ENCODE assay signal across 10 cellular contexts in the genomic region with DNA sequence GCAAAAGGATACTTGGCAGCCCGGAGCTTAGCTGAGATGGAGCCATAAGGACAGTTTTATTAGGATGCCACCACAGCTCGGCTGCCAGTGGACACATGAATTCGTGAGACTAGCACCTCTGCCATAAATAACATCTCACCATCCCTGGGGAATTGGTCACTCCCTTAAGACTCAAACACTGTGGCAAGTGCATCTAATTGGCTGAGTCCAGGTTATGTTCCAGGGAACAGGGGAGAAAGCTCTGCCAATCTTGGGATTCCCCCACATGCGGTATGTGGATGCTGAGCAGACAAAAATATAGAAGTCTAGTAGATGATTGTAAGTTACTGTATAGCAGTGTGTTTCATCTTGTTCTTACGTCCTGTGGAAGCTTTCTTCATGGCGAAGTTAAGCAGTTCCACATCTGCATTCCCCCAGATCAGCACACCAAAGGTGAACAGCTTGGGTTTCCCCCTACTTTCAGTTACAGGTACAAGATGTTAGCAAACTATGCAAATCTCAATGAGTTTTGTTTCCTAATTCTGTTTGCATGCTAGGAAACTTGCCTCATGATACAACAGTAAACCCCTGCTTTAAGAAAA.
DNase-seq lines count a peak whose midpoint lies in the region; ATAC-seq, FAIRE-seq and TF ChIP-seq lines count a peak whose summit lies in the region.
"Had no signal": no experiment of that assay in that cellular context is flagged by ENCODE, and none has a peak within 500 bp of the region (broad histone marks: within the 10 kb centered on the region; RNA-seq: fewer than 3 reads in every experiment).

No MANE protein-coding gene starts in this region.

- H3K27ac ChIP-seq in ascending aorta = peak overlapping the region; percentile 88 to 89

- no peaks in the 10 kb centered on the region for H3K27me3 ChIP-seq in ascending aorta

- DNase-seq in GM12891 (ENCODE audit: insufficient read length, low spot score) (no peak), ascending aorta (ENCODE audit: low spot score in 2 of 2) (no peak), nucleus accumbens (lab: John Stamatoyannopoulos, UW) (no peak), RKO (ENCODE audit: low spot score) (no peak), glomerular visceral epithelial cell (ENCODE audit: extremely low spot score) (no peak)
- no peak for DNase-seq in stimulated activated naive CD4-positive, alpha-beta T cell (lab: John Stamatoyannopoulos, UW)
- DNase-seq: head of caudate nucleus, NCI-H1417 treated with DMSO at 0.1 percent for 48 hours had no signal

- no peaks in the 10 kb centered on the region for H3K36me3 ChIP-seq in ascending aorta

- TF ChIP-seq CTCF in ascending aorta (IDR thresholded peaks at IDR 0.05) = no peak

- no peak overlapping the region for H3K4me3 ChIP-seq in ascending aorta

- H3K4me1 ChIP-seq in ascending aorta = peaks cover 22 to 58% of the 10 kb centered on the region in 2 donors

- ATAC-seq in GM19328 (IDR thresholded peaks at IDR 0.05; ENCODE audit: unreplicated experiment) (peak; percentile 79), HG03039 (IDR thresholded peaks at IDR 0.05; ENCODE audit: unreplicated experiment) (peak; percentile 67)

- no peaks in the 10 kb centered on the region for H3K9me3 ChIP-seq in ascending aorta

- peak; percentile 98 for FAIRE-seq in GM12891 (lab: Jason Lieb, UNC)

- TF ChIP-seq POLR2A in GM12891 (IDR thresholded peaks at IDR 0.05; ENCODE audit: low read depth, low read length) = peak; percentile 59

- intact Hi-C loops in ascending aorta (cut with DNase I) = loop anchor here (5.0 kb wide), 1 partner anchor 83 kb away; no protein-coding TSS in a partner anchor

TF ChIP-seq in GM12891, 5 proteins besides CTCF, POLR2A, EP300 and RAD21:
- no peak; the same call in 1 of the 2 replicates for TF ChIP-seq TAF1 (IDR thresholded peaks at IDR 0.05; ENCODE audit: low read depth, low read length)
- TF ChIP-seq PAX5 (IDR thresholded peaks at IDR 0.05; ENCODE audit: insufficient read depth, low read length, severe bottlenecking) = no peak
- peak; percentile 75 for TF ChIP-seq SPI1 (IDR thresholded peaks at IDR 0.05; ENCODE audit: low read depth, low read length)
- peak; percentile 78 for TF ChIP-seq POLR2AphosphoS5 (IDR thresholded peaks at IDR 0.05; ENCODE audit: low read depth, low read length)
- TF ChIP-seq POU2F2 (IDR thresholded peaks at IDR 0.05; ENCODE audit: low read depth, low read length) = peak; percentile 94
TF ChIP-seq in GM12891: peak in this region for 3.
